ENCODE assay signal across 8 cellular contexts in genomic region chr9:104682642-104683041, GRCh38.
A peak's percentile ranks its signal among the peaks of the same experiment; 100 is the strongest.
DNase-seq lines count a peak whose midpoint lies in the region; ATAC-seq and FAIRE-seq lines count a peak whose summit lies in the region.

No MANE protein-coding gene starts in this region.

- peak; percentile 85 for ATAC-seq in GM18909 (IDR thresholded peaks at IDR 0.05; ENCODE audit: poor library complexity, unreplicated experiment)
- peak; percentile 76 for ATAC-seq in HG03097 (IDR thresholded peaks at IDR 0.05; ENCODE audit: low FRiP score, unreplicated experiment)

- FAIRE-seq in TTC549 (lab: Jason Lieb, UNC) = peak; percentile 89

- peak; percentile 49 for DNase-seq in D341Med (ENCODE audit: low spot score)
- peak; percentile 18 for DNase-seq in NCI-H2081 treated with DMSO at 0.1 percent for 48 hours (lab: John Stamatoyannopoulos, UW)
- DNase-seq in glomerular visceral epithelial cell (ENCODE audit: extremely low spot score) = peak; percentile 49
- DNase-seq in stromal cell of bone marrow (ENCODE audit: low read depth) = peak; percentile 29
- DNase-seq in T-helper 9 cell = no peak
